ENCODE assay signal across 1 cellular context in the genomic region with DNA sequence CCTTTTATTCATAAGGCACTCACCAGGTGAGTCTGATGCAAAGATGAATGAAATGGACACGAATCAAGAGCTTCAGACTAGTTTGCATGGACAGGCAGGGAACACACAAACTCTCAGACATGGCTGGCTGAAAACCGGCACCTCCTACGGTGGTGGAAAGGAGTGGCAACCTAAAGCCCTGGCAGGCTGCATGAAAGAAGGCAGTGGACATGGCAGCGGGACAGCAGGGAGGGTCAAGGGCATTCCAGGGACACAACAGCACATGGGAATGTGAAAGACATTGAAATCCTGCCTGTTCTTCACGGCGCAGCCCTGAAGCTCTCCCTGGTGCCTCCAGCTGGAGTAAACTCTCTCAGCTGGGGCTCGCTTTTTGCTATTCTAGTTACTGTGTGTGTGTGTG.
TF ChIP-seq lines count a peak whose summit lies in the region.

No MANE protein-coding gene starts in this region.

TF ChIP-seq in GM12878, 131 proteins besides CTCF, POLR2A, EP300 and RAD21:
- TF ChIP-seq ZNF217 (IDR thresholded peaks at IDR 0.05) (no peak), MYB (IDR thresholded peaks at IDR 0.05; ENCODE audit: borderline replicate concordance, low read depth, low read length) (no peak), ZNF622 (IDR thresholded peaks at IDR 0.05) (no peak), WRNIP1 (IDR thresholded peaks at IDR 0.05; ENCODE audit: borderline replicate concordance, low read depth, low read length) (no peak), CEBPZ (IDR thresholded peaks at IDR 0.05; ENCODE audit: low read depth, low read length) (no peak), HDGF (IDR thresholded peaks at IDR 0.05) (no peak), SREBF2 (IDR thresholded peaks at IDR 0.05; ENCODE audit: low read length) (no peak), SUZ12 (IDR thresholded peaks at IDR 0.05; ENCODE audit: unreplicated experiment) (no peak), ETV6 (conservative IDR thresholded peaks at IDR 0.05 in 1 of 2, IDR thresholded peaks at IDR 0.05 in 1 of 2; ENCODE audit: borderline replicate concordance in 1 of 2, low read depth in 1 of 2) (no peak), USF1 (IDR thresholded peaks at IDR 0.05; ENCODE audit: borderline replicate concordance, extremely low read length, insufficient read depth, low read depth, low read length) (no peak), MLLT1 (IDR thresholded peaks at IDR 0.05) (no peak), CHD2 (IDR thresholded peaks at IDR 0.05; ENCODE audit: borderline replicate concordance, low read depth, low read length) (no peak), STAT1 (conservative IDR thresholded peaks at IDR 0.05) (no peak), IRF4 (IDR thresholded peaks at IDR 0.05; ENCODE audit: low read depth, low read length) (no peak), BCLAF1 (IDR thresholded peaks at IDR 0.05) (no peak), SIX5 (IDR thresholded peaks at IDR 0.05; ENCODE audit: low read depth, low read length, severe bottlenecking) (no peak)
- TF ChIP-seq, protein P1, sequence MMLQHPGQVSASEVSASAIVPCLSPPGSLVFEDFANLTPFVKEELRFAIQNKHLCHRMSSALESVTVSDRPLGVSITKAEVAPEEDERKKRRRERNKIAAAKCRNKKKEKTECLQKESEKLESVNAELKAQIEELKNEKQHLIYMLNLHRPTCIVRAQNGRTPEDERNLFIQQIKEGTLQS (IDR thresholded peaks at IDR 0.05; ENCODE audit: borderline replicate concordance, extremely low read depth, low read depth, low read length): no peak
